ENCODE assay signal across 9 cellular contexts in the genomic region with DNA sequence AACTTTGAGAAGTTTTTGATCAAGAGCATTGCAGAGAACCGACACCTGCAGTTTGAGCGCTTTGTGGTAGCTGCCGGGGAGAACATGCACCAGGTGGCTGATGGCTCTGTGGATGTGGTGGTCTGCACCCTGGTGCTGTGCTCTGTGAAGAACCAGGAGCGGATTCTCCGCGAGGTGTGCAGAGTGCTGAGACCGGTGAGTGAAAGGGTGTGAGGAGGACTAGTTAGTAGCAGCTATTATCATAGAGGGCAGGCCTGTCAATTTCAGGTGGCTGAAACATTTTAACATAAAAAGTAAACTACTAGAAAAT. TPM values are rescaled to one million over a fixed set of nuclear protein-coding genes. Genes with fewer than 3 reads are reported as not detected.
A peak's percentile ranks its signal among the peaks of the same experiment; 100 is the strongest.
DNase-seq lines count a peak whose midpoint lies in the region; ATAC-seq and TF ChIP-seq lines count a peak whose summit lies in the region.
"Had no signal": no experiment of that assay in that cellular context is flagged by ENCODE, and none has a peak within 500 bp of the region (broad histone marks: within the 10 kb centered on the region; RNA-seq: fewer than 3 reads in every experiment).

No MANE protein-coding gene starts in this region.

- H3K4me3 Mint-ChIP-seq in activated CD4-positive, alpha-beta T cell treated with anti-CD3 and anti-CD28 coated beads for 36 hours: peak overlapping the region; percentile 31
- peak overlapping the region; percentile 97 for H3K4me3 Mint-ChIP-seq in activated B cell treated with CpG ODN at 0.5 μM for 24 hours

- ATAC-seq in activated CD4-positive, alpha-beta T cell treated with anti-CD3 and anti-CD28 coated beads for 36 hours: no peak
- ATAC-seq in activated B cell treated with CpG ODN at 0.5 μM for 24 hours (ENCODE audit: low read depth) (peak; percentile 12), right cardiac atrium (peak; percentile 30 to 36), HG03139 (IDR thresholded peaks at IDR 0.05; ENCODE audit: unreplicated experiment) (no peak)

- no peak for TF ChIP-seq CTCF in activated B cell treated with CpG ODN at 0.5 μM for 24 hours (IDR thresholded peaks at IDR 0.05)

- POLR2A ChIA-PET in activated CD4-positive, alpha-beta T cell treated with anti-CD3 and anti-CD28 coated beads for 36 hours (lab: Charles Lee): no interaction called here
- POLR2A ChIA-PET in activated B cell treated with CpG ODN at 0.5 μM for 24 hours (lab: Charles Lee): interaction anchor here (0.6 to 2.2 kb wide), 14 partner anchors 11 to 443 kb away, joined by 3 to 13 read pairs (median 4); a partner anchor contains a TSS

- no peaks in the 10 kb centered on the region for H3K9me3 Mint-ChIP-seq in activated CD4-positive, alpha-beta T cell treated with anti-CD3 and anti-CD28 coated beads for 36 hours (ENCODE audit: low read depth)
- H3K9me3 Mint-ChIP-seq in activated B cell treated with CpG ODN at 0.5 μM for 24 hours: no peaks in the 10 kb centered on the region

- no peak overlapping the region for H3K27ac Mint-ChIP-seq in activated CD4-positive, alpha-beta T cell treated with anti-CD3 and anti-CD28 coated beads for 36 hours
- H3K27ac Mint-ChIP-seq in activated B cell treated with CpG ODN at 0.5 μM for 24 hours: peak overlapping the region; percentile 98

- intact Hi-C loops in activated CD4-positive, alpha-beta T cell treated with anti-CD3 and anti-CD28 coated beads for 36 hours (cut with DNase I, micrococcal nuclease): loop anchor here in 1 of 2 experiments (2.0 kb wide), 1 partner anchor 58 kb away; no protein-coding TSS in a partner anchor
- intact Hi-C loops in activated B cell treated with CpG ODN at 0.5 μM for 24 hours (cut with micrococcal nuclease) (loop anchor here (2.0 to 10.0 kb wide), 6 partner anchors 32 to 440 kb away; a partner anchor contains a TSS), right cardiac atrium (cut with DNase I) (loop anchor here in 1 of 4 donors (10.0 kb wide), 1 partner anchor 60 kb away; no protein-coding TSS in a partner anchor)

- peak overlapping the region; percentile 78 for H3K4me2 ChIP-seq in skeletal muscle satellite cell (ENCODE audit: low read length)

- no peaks in the 10 kb centered on the region for H3K27me3 ChIP-seq in right cardiac atrium (ENCODE audit: control insufficient read depth, insufficient read depth)
- no peaks in the 10 kb centered on the region for H3K27me3 ChIP-seq in skeletal muscle satellite cell (ENCODE audit: control insufficient read depth, insufficient read depth, low read length)

- WGBS in right cardiac atrium: 12% methylated on average over 7 of the region's 7 CpGs

- peaks cover 18% of the 10 kb centered on the region for H3K4me1 Mint-ChIP-seq in activated CD4-positive, alpha-beta T cell treated with anti-CD3 and anti-CD28 coated beads for 36 hours
- H3K4me1 Mint-ChIP-seq in activated B cell treated with CpG ODN at 0.5 μM for 24 hours: peaks cover 80% of the 10 kb centered on the region

- no peaks in the 10 kb centered on the region for H3K36me3 Mint-ChIP-seq in activated CD4-positive, alpha-beta T cell treated with anti-CD3 and anti-CD28 coated beads for 36 hours (ENCODE audit: low read depth)
- H3K36me3 Mint-ChIP-seq in activated B cell treated with CpG ODN at 0.5 μM for 24 hours (ENCODE audit: low read depth): peaks cover 26% of the 10 kb centered on the region

- peak overlapping the region; percentile 75 for H3K9ac ChIP-seq in skeletal muscle satellite cell (ENCODE audit: low read depth, low read length)

- DNase-seq in activated CD4-positive, alpha-beta T cell treated with anti-CD3 and anti-CD28 coated beads for 36 hours: no peak
- DNase-seq in activated CD4-positive, alpha-beta T cell treated with anti-CD3 and anti-CD28 coated beads, Interleukin-2, amount 50 U/mL, for 1 hour: no peak
- DNase-seq in activated B cell treated with CpG ODN at 0.5 μM for 24 hours (peak; percentile 32), right cardiac atrium (peak in 1 of 3 donors; percentile 55), ecto neural progenitor cell (ENCODE audit: low spot score) (no peak), occipital lobe (lab: John Stamatoyannopoulos, UW) (no peak)

- H3K9me3 ChIP-seq in right cardiac atrium (ENCODE audit: control insufficient read depth, low read length) (no peaks in the 10 kb centered on the region), skeletal muscle satellite cell (replicated peaks; ENCODE audit: low read length) (no peaks in the 10 kb centered on the region)

- no peaks in the 10 kb centered on the region for H3K36me3 ChIP-seq in skeletal muscle satellite cell (ENCODE audit: insufficient read depth, low read length)

- H3K27ac ChIP-seq in right cardiac atrium (ENCODE audit: low read length): peak overlapping the region; percentile 99

- H3K4me1 ChIP-seq in right cardiac atrium (ENCODE audit: control insufficient read depth, insufficient read depth, low read length) (peaks cover 9% of the 10 kb centered on the region), skeletal muscle satellite cell (ENCODE audit: control insufficient read depth, insufficient read depth, low read length) (peaks cover 30% of the 10 kb centered on the region)

- CTCF ChIA-PET in activated CD4-positive, alpha-beta T cell treated with anti-CD3 and anti-CD28 coated beads for 36 hours (lab: Charles Lee): interaction anchor here (0.7 to 1.4 kb wide), 4 partner anchors 12 to 466 kb away, joined by 3 to 5 read pairs (median 3); a partner anchor contains a TSS
- CTCF ChIA-PET in activated B cell treated with CpG ODN at 0.5 μM for 24 hours (lab: Charles Lee): interaction anchor here (1.3 to 6.2 kb wide), 4 partner anchors 61 to 160 kb away, joined by 4 to 42 read pairs (median 8); no protein-coding TSS in a partner anchor

- H3K27me3 Mint-ChIP-seq in activated CD4-positive, alpha-beta T cell treated with anti-CD3 and anti-CD28 coated beads for 36 hours: peaks cover 2% of the 10 kb centered on the region
- H3K27me3 Mint-ChIP-seq in activated B cell treated with CpG ODN at 0.5 μM for 24 hours: no peaks in the 10 kb centered on the region

- H3K4me3 ChIP-seq in right cardiac atrium (ENCODE audit: low read length) (peak overlapping the region; percentile 99), skeletal muscle satellite cell (ENCODE audit: low read length) (peak overlapping the region; percentile 66)

RNA-seq across cellular contexts. Expression of a gene that starts 27.0 kb away (rescaled TPM):
- not detected for total RNA-seq in activated CD4-positive, alpha-beta T cell treated with anti-CD3 and anti-CD28 coated beads for 36 hours
- total RNA-seq in activated B cell treated with CpG ODN at 0.5 μM for 24 hours (not detected in 2 replicates), right cardiac atrium (not detected), occipital lobe (not detected)
- not detected for polyA plus RNA-seq in right cardiac atrium
- total RNA-seq in skeletal muscle satellite cell (2012; rRNA removed): not detected in 2 replicates
- polyA plus RNA-seq: adipose tissue had no signal

Comparison
In these comparisons a context has a peak if more than half of its experiments do, and no peak if none do; other contexts are left out.
1. ATAC-seq: peak in activated B cell treated with CpG ODN at 0.5 μM for 24 hours (single experiment) and right cardiac atrium (2 of 2); none in activated CD4-positive, alpha-beta T cell treated with anti-CD3 and anti-CD28 coated beads for 36 hours (single experiment) and HG03139 (single experiment).